37 cellular contexts compared by ENCODE assay signal in the genomic region with DNA sequence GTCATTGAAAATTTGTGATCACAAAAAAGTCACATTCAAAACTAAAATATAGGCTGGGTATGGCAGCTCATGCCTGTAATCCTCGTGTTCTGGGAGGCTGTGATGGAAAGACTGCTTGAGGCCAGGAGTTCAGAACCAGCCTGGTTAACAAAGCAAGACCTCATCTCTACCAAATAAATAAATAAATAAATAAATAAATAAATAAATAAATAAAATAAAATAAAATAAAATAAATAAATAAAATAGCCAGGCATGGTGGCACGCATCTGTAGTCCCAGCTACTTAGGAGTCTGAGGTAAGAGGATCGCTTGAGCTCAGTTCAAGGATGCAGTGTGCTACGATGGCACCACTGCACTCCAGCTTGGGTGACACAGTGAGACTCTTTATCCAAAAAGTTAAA.
"Had no signal": no experiment of that assay in that cellular context is flagged by ENCODE, and none has a peak within 500 bp of the region (broad histone marks: within the 10 kb centered on the region; RNA-seq: fewer than 3 reads in every experiment).

No MANE protein-coding gene starts in this region.

- H3K4me3 ChIP-seq: adrenal gland, ascending aorta, body of pancreas, breast epithelium, cardiac muscle cell had no signal

- ATAC-seq: activated naive CD4-positive, alpha-beta T cell treated with anti-CD3 and anti-CD28 coated beads, Interleukin-2, amount 50 U/mL, for 72 hours; activated naive CD8-positive, alpha-beta T cell treated with anti-CD3 and anti-CD28 coated beads, Interleukin-2, amount 50 U/mL, for 24 hours; activated T-cell treated with anti-CD3 and anti-CD28 coated beads, Interleukin-2, amount 50 U/mL, for 4 hours; activated T-cell treated with anti-CD3 and anti-CD28 coated beads, Interleukin-2, amount 50 U/mL, for 72 hours; activated T-helper 17 cell treated with anti-CD3 and anti-CD28 coated beads, Interleukin-2, amount 50 U/mL, for 72 hours; body of pancreas had no signal

- H3K4me1 ChIP-seq: adrenal gland, ascending aorta, body of pancreas, breast epithelium had no signal

- H3K27ac Mint-ChIP-seq: activated naive CD4-positive, alpha-beta T cell treated with anti-CD3 and anti-CD28 coated beads for 36 hours; activated naive CD4-positive, alpha-beta T cell treated with anti-CD3 and anti-CD28 coated beads, Interleukin-2, amount 10 ng/mL, durations not matched to agents 7 days and 5 days; activated naive CD4-positive, alpha-beta T cell treated with anti-CD3 and anti-CD28 coated beads, Interleukin-2, amount 50 U/mL, for 24 hours; activated naive CD4-positive, alpha-beta T cell treated with anti-CD3 and anti-CD28 coated beads, Interleukin-2, amount 50 U/mL, for 72 hours; activated naive CD8-positive, alpha-beta T cell; activated naive CD8-positive, alpha-beta T cell treated with anti-CD3 and anti-CD28 coated beads for 36 hours; activated naive CD8-positive, alpha-beta T cell treated with anti-CD3 and anti-CD28 coated beads, Interleukin-2, amount 10 ng/mL, durations not matched to agents 7 days and 5 days; activated naive CD8-positive, alpha-beta T cell treated with anti-CD3 and anti-CD28 coated beads, Interleukin-2, amount 50 U/mL, for 24 hours; activated T-cell treated with anti-CD3 and anti-CD28 coated beads, Interleukin-2, amount 50 U/mL, for 24 hours; activated T-cell treated with anti-CD3 and anti-CD28 coated beads, Interleukin-2, amount 50 U/mL, for 72 hours; activated T-helper 1 cell treated with anti-CD3 and anti-CD28 coated beads, Interleukin-12 subunit alpha, Interleukin-12 subunit beta, Interleukin-2, Interleukin-4 antibody, amounts not matched to agents 30 ng/mL and 10 ng/mL and 1 ng/mL, durations not matched to agents 14 hours and 24 hours and 36 hours; activated T-helper 17 cell treated with anti-CD3 and anti-CD28 coated beads, Interleukin-2, amount 50 U/mL, for 72 hours; activated T-helper 2 cell treated with anti-CD3 and anti-CD28 coated beads, Interferon-gamma antibody, Interleukin-2, Interleukin-4, amounts not matched to agents 10 μg/mL and 5 μg/mL and 100 μg/mL, durations not matched to agents 14 hours and 24 hours and 36 hours; brain had no signal

- H3K27me3 Mint-ChIP-seq: activated naive CD4-positive, alpha-beta T cell treated with anti-CD3 and anti-CD28 coated beads, Interleukin-2, amount 10 ng/mL, durations not matched to agents 7 days and 5 days; activated naive CD4-positive, alpha-beta T cell treated with anti-CD3 and anti-CD28 coated beads, Interleukin-2, amount 50 U/mL, for 24 hours; activated naive CD8-positive, alpha-beta T cell; activated naive CD8-positive, alpha-beta T cell treated with anti-CD3 and anti-CD28 coated beads for 36 hours; activated naive CD8-positive, alpha-beta T cell treated with anti-CD3 and anti-CD28 coated beads, Interleukin-2, amount 10 ng/mL, durations not matched to agents 7 days and 5 days; activated naive CD8-positive, alpha-beta T cell treated with anti-CD3 and anti-CD28 coated beads, Interleukin-2, amount 50 U/mL, for 24 hours; activated T-cell treated with anti-CD3 and anti-CD28 coated beads, Interleukin-2, amount 50 U/mL, for 24 hours; activated T-helper 17 cell treated with anti-CD3 and anti-CD28 coated beads, Interleukin-2, amount 50 U/mL, for 72 hours; brain; central memory CD8-positive, alpha-beta T cell had no signal

- H3K4me1 Mint-ChIP-seq: brain had no signal

- H3K4me3 Mint-ChIP-seq: activated naive CD4-positive, alpha-beta T cell treated with anti-CD3 and anti-CD28 coated beads for 36 hours; activated naive CD4-positive, alpha-beta T cell treated with anti-CD3 and anti-CD28 coated beads, Interleukin-2, amount 10 ng/mL, durations not matched to agents 7 days and 5 days; activated naive CD4-positive, alpha-beta T cell treated with anti-CD3 and anti-CD28 coated beads, Interleukin-2, amount 50 U/mL, for 24 hours; activated naive CD8-positive, alpha-beta T cell; activated naive CD8-positive, alpha-beta T cell treated with anti-CD3 and anti-CD28 coated beads for 36 hours; activated naive CD8-positive, alpha-beta T cell treated with anti-CD3 and anti-CD28 coated beads, Interleukin-2, amount 10 ng/mL, durations not matched to agents 7 days and 5 days; activated naive CD8-positive, alpha-beta T cell treated with anti-CD3 and anti-CD28 coated beads, Interleukin-2, amount 50 U/mL, for 24 hours; activated T-cell treated with anti-CD3 and anti-CD28 coated beads, Interleukin-2, amount 50 U/mL, for 24 hours; activated T-cell treated with anti-CD3 and anti-CD28 coated beads, Interleukin-2, amount 50 U/mL, for 4 hours; activated T-cell treated with anti-CD3 and anti-CD28 coated beads, Interleukin-2, amount 50 U/mL, for 72 hours; activated T-helper 1 cell treated with anti-CD3 and anti-CD28 coated beads, Interleukin-12 subunit alpha, Interleukin-12 subunit beta, Interleukin-2, Interleukin-4 antibody, amounts not matched to agents 30 ng/mL and 10 ng/mL and 1 ng/mL, durations not matched to agents 14 hours and 24 hours and 36 hours; activated T-helper 17 cell treated with anti-CD3 and anti-CD28 coated beads, Interleukin-2, amount 50 U/mL, for 72 hours; brain; central memory CD8-positive, alpha-beta T cell had no signal

- H3K9me3 Mint-ChIP-seq: activated naive CD4-positive, alpha-beta T cell treated with anti-CD3 and anti-CD28 coated beads for 36 hours; activated naive CD4-positive, alpha-beta T cell treated with anti-CD3 and anti-CD28 coated beads, Interleukin-2, amount 50 U/mL, for 24 hours; activated naive CD8-positive, alpha-beta T cell treated with anti-CD3 and anti-CD28 coated beads, Interleukin-2, amount 10 ng/mL, durations not matched to agents 7 days and 5 days; activated T-cell treated with anti-CD3 and anti-CD28 coated beads, Interleukin-2, amount 50 U/mL, for 24 hours; activated T-cell treated with anti-CD3 and anti-CD28 coated beads, Interleukin-2, amount 50 U/mL, for 4 hours; activated T-cell treated with anti-CD3 and anti-CD28 coated beads, Interleukin-2, amount 50 U/mL, for 72 hours; activated T-helper 17 cell treated with anti-CD3 and anti-CD28 coated beads, Interleukin-2, amount 50 U/mL, for 72 hours; brain; central memory CD8-positive, alpha-beta T cell had no signal

- DNase-seq: activated effector memory CD4-positive, alpha-beta T cell treated with anti-CD3 and anti-CD28 coated beads, Interleukin-2, amount 50 U/mL, for 16 hours; activated effector memory CD4-positive, alpha-beta T cell treated with Interleukin-2 at 50 U/mL for 16 hours; activated gamma-delta T cell; activated gamma-delta T cell treated with Interleukin-2 at 50 U/mL for 16 hours; activated naive CD4-positive, alpha-beta T cell; activated naive CD4-positive, alpha-beta T cell treated with anti-CD3 and anti-CD28 coated beads for 36 hours; activated naive CD4-positive, alpha-beta T cell treated with anti-CD3 and anti-CD28 coated beads, Interleukin-2, amount 10 ng/mL, durations not matched to agents 7 days and 5 days; activated naive CD4-positive, alpha-beta T cell treated with anti-CD3 and anti-CD28 coated beads, Interleukin-2, amount 50 U/mL, for 16 hours; activated naive CD4-positive, alpha-beta T cell treated with Interleukin-2 at 50 U/mL for 16 hours; activated naive CD8-positive, alpha-beta T cell treated with anti-CD3 and anti-CD28 coated beads for 36 hours; activated naive CD8-positive, alpha-beta T cell treated with anti-CD3 and anti-CD28 coated beads, Interleukin-2, amount 10 ng/mL, durations not matched to agents 7 days and 5 days; activated naive CD8-positive, alpha-beta T cell treated with anti-CD3 and anti-CD28 coated beads, Interleukin-2, amount 50 U/mL, for 24 hours; activated T-cell treated with anti-CD3 and anti-CD28 coated beads, Interleukin-2, amount 50 U/mL, for 24 hours; activated T-cell treated with anti-CD3 and anti-CD28 coated beads, Interleukin-2, amount 50 U/mL, for 4 hours; activated T-cell treated with anti-CD3 and anti-CD28 coated beads, Interleukin-2, amount 50 U/mL, for 48 hours; activated T-cell treated with anti-CD3 and anti-CD28 coated beads, Interleukin-2, amount 50 U/mL, for 72 hours; adrenal gland; amniotic stem cell; amygdala; anterior cingulate cortex; aorta; body of pancreas; brain microvascular endothelial cell; caudate nucleus; central memory CD4-positive, alpha-beta T cell; cerebellar nuclear complex had no signal

- H3K9me3 ChIP-seq: adrenal gland, ascending aorta, body of pancreas, breast epithelium had no signal

- H3K27me3 ChIP-seq: adrenal gland, ascending aorta, body of pancreas, brain microvascular endothelial cell, breast epithelium, cardiac muscle cell had no signal

- H3K27ac ChIP-seq: adrenal gland, ascending aorta, body of pancreas, brain microvascular endothelial cell, breast epithelium, cardiac muscle cell had no signal

- H3K36me3 ChIP-seq: adrenal gland, ascending aorta, brain microvascular endothelial cell, breast epithelium, cardiac muscle cell had no signal
